ENCODE assay signal across 8 cellular contexts in the genomic region with DNA sequence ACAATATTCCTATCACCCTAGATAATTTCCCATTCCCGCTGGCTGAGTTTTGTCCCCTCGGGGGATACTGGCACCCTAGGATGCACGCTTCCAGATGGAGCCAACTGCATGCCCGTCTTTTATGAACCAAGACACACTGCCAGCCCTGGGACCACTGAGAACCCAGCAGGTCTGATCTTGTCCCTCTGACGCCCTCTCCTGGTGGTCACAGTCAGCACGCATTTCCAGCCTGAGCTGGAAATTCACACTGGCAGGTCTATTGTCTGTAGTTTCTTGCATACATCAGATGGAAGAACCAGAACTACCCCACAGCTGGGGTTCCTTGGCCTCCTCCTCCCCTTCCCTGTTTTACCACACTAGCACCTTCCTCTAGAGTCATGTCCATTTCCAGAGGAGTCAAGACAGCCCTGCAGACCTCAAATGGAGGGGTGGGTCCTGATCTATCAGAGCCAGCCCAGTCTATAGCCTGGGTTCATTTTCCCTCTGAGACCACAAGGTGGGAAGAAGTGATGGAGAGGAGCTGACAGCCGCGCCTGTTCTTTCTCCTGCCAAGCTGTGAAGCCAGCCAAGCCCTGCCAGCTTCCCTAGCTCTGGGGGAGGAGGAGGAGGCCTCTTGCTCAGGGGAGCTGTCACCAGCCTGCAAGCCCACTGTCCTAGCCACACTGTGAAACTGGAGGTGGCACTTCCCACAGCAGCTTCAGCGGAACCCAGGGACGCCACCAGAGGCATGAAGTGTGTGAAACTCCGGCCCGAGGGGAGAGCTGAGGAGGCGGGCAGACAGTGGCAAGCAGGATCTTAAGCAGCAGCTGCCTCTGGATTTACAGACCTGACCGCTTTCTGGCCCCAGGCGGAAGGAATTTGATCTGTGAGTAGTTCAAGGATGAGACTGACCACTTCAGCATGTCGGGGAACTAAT. TPM values are rescaled to one million over a fixed set of nuclear protein-coding genes. Genes with fewer than 3 reads are reported as not detected.
DNase-seq lines count a peak whose midpoint lies in the region; TF ChIP-seq lines count a peak whose summit lies in the region.

No MANE protein-coding gene starts in this region.

- H3K4me3 ChIP-seq in A673 (ENCODE audit: low read depth, low read length, poor library complexity, severe bottlenecking), result no peak overlapping the region
- no peak overlapping the region for H3K4me3 ChIP-seq in mesenchymal stem cell (ENCODE audit: insufficient read depth in 1 of 2, low read depth in 1 of 2, low read length in 2 of 2)

- CTCF ChIA-PET in A673 (lab: Charles Lee), result interaction anchor here (0.6 to 1.5 kb wide), 5 partner anchors 10 to 159 kb away, joined by 3 to 8 read pairs (median 3); no protein-coding TSS in a partner anchor

- peak; percentile 76 for DNase-seq in A673 (ENCODE audit: low spot score)
- peak; percentile 75 for DNase-seq in GM20000 (ENCODE audit: low spot score)
- peak; percentile 24 to 76 for DNase-seq in NCI-H526 (lab: John Stamatoyannopoulos, UW)
- peak; percentile 30 to 44 for DNase-seq in activated CD4-positive, alpha-beta T cell treated with anti-CD3 and anti-CD28 coated beads, Interleukin-2, amount 50 U/mL, for 24 hours (ENCODE audit: low read depth in 1 of 2, low spot score in 1 of 2)
- peak; percentile 86 for DNase-seq in dermis blood vessel endothelial cell
- peak; percentile 92 for DNase-seq in mesenchymal stem cell
- peak; percentile 19 for DNase-seq in stimulated activated CD8-positive, alpha-beta memory T cell treated with anti-CD3 and anti-CD28 coated beads, Interleukin-12 subunit alpha, Interleukin-12 subunit beta, amount 100 ng/mL, for 24 hours (ENCODE audit: extremely low read depth)
- DNase-seq in NCI-H187 treated with DMSO at 0.1 percent for 48 hours (lab: John Stamatoyannopoulos, UW), result no peak

- H3K4me1 ChIP-seq in A673 (ENCODE audit: insufficient read depth, low read length, poor library complexity, severe bottlenecking) (no peaks in the 10 kb centered on the region), mesenchymal stem cell (ENCODE audit: control insufficient read depth, insufficient read depth, low read depth, low read length) (peaks cover 42% of the 10 kb centered on the region)

- peak overlapping the region; percentile 49 for H3K9ac ChIP-seq in mesenchymal stem cell (ENCODE audit: low read length)

- 47% methylated on average over 16 of the region's 16 CpGs for WGBS in mesenchymal stem cell

- no peak overlapping the region for H3K23ac ChIP-seq in mesenchymal stem cell (ENCODE audit: low read length in 2 of 2)

- H2AK5ac ChIP-seq in mesenchymal stem cell (ENCODE audit: low read length, severe bottlenecking), result no peak overlapping the region

- H4K8ac ChIP-seq in mesenchymal stem cell (ENCODE audit: low read length), result peak overlapping the region; percentile 54

- H2AFZ ChIP-seq in mesenchymal stem cell (ENCODE audit: low read depth, low read length), result no peak overlapping the region

- no peak overlapping the region for H3K4me2 ChIP-seq in mesenchymal stem cell (ENCODE audit: low read length, poor library complexity, severe bottlenecking)

- no peaks in the 10 kb centered on the region for H3K27me3 ChIP-seq in A673 (replicated peaks; ENCODE audit: insufficient read depth, low read depth, low read length, poor library complexity)
- H3K27me3 ChIP-seq in mesenchymal stem cell (ENCODE audit: control insufficient read depth in 1 of 2, insufficient read depth in 1 of 2, low read length in 2 of 2), result no peaks in the 10 kb centered on the region

- H3K27ac ChIP-seq in A673 (ENCODE audit: low read depth, low read length, poor library complexity, severe bottlenecking), result no peak overlapping the region
- H3K27ac ChIP-seq in mesenchymal stem cell (ENCODE audit: low read length, poor library complexity, severe bottlenecking), result no peak overlapping the region

- intact Hi-C loops in A673 (cut with micrococcal nuclease; ENCODE audit: unreplicated experiment), result loop anchor here (5.0 kb wide), 1 partner anchor 159 kb away; no protein-coding TSS in a partner anchor

- POLR2A ChIA-PET in A673 (lab: Charles Lee; ENCODE audit: low non-redundant PET), result no interaction called here

- peak overlapping the region; percentile 15 for H2BK15ac ChIP-seq in mesenchymal stem cell (ENCODE audit: low read depth, poor library complexity, severe bottlenecking)

- H3K36me3 ChIP-seq in A673 (ENCODE audit: insufficient read depth, low read length, poor library complexity, severe bottlenecking), result peaks cover 6% of the 10 kb centered on the region
- peaks cover 70 to 72% of the 10 kb centered on the region in 2 experiments for H3K36me3 ChIP-seq in mesenchymal stem cell (ENCODE audit: control insufficient read depth in 1 of 2, insufficient read depth in 2 of 2, low read depth in 1 of 2, low read length in 2 of 2)

- no peak overlapping the region for H2BK120ac ChIP-seq in mesenchymal stem cell (ENCODE audit: low read depth, low read length)

- no peaks in the 10 kb centered on the region for H3K9me3 ChIP-seq in A673 (ENCODE audit: low read depth, low read length, poor library complexity, severe bottlenecking)
- H3K9me3 ChIP-seq in mesenchymal stem cell (ENCODE audit: control insufficient read depth, low read length), result no peaks in the 10 kb centered on the region

- peak overlapping the region; percentile 42 to 81 for H3K4ac ChIP-seq in mesenchymal stem cell (ENCODE audit: low read depth in 1 of 2, low read length in 2 of 2)

- no TSS peak for BruUV-seq in A673 (replicated peaks; lab: Mats Ljungman, UMichigan)

- H4K91ac ChIP-seq in mesenchymal stem cell (ENCODE audit: low read length), result peak overlapping the region; percentile 48

- H3K14ac ChIP-seq in mesenchymal stem cell (ENCODE audit: low read length in 2 of 2), result peak overlapping the region in 1 of 2 experiments; percentile 49

- peak overlapping the region; percentile 23 to 92 for H3K18ac ChIP-seq in mesenchymal stem cell (ENCODE audit: low read depth in 1 of 2, low read length in 2 of 2)

- peak overlapping the region; percentile 34 to 96 for H2BK12ac ChIP-seq in mesenchymal stem cell (ENCODE audit: low read length in 2 of 2)

- H2BK5ac ChIP-seq in mesenchymal stem cell (ENCODE audit: low read depth, low read length, poor library complexity, severe bottlenecking), result no peak overlapping the region

- peak; percentile 92 for TF ChIP-seq CTCF in A673 (conservative IDR thresholded peaks at IDR 0.05; ENCODE audit: low read depth, low read length)
- peak; percentile 85 for TF ChIP-seq CTCF in GM20000 (IDR thresholded peaks at IDR 0.05; ENCODE audit: extremely low read depth, missing control alignments)

- H3K79me1 ChIP-seq in mesenchymal stem cell (replicated peaks; ENCODE audit: low read length, poor library complexity, severe bottlenecking), result peaks cover 37% of the 10 kb centered on the region

RNA-seq across cellular contexts. Expression of a gene that starts 29.3 kb away (rescaled TPM):
- total RNA-seq in A673 (2021) (61.5 and 62.8 TPM in 2 replicates), dermis blood vessel endothelial cell (131 and 250 TPM in 2 replicates)
- 167 TPM for polyA plus RNA-seq in mesenchymal stem cell (2013, experiment 1 of 2)
- polyA plus RNA-seq in mesenchymal stem cell (2013, experiment 2 of 2), result 173 TPM

RNA-seq across cellular contexts. Expression of a gene that starts 37.9 kb away (rescaled TPM):
- total RNA-seq in A673 (2021) (not detected in 2 replicates), dermis blood vessel endothelial cell (not detected in 2 replicates)
- polyA plus RNA-seq in mesenchymal stem cell (2013, experiment 1 of 2), result not detected
- 0.03 TPM for polyA plus RNA-seq in mesenchymal stem cell (2013, experiment 2 of 2)

RNA-seq across cellular contexts. Expression of a gene that starts 44.9 kb away (rescaled TPM):
- total RNA-seq in A673 (2021) (66.9 and 77.6 TPM in 2 replicates), dermis blood vessel endothelial cell (20.8 and 23.1 TPM in 2 replicates)
- 23.3 TPM for polyA plus RNA-seq in mesenchymal stem cell (2013, experiment 1 of 2)
- 24.1 TPM for polyA plus RNA-seq in mesenchymal stem cell (2013, experiment 2 of 2)

RNA-seq across cellular contexts. Expression of a gene that starts 45.2 kb away (rescaled TPM):
- total RNA-seq in A673 (2021) (42.4 and 46.0 TPM in 2 replicates), dermis blood vessel endothelial cell (23.1 and 31.3 TPM in 2 replicates)
- 35.5 TPM for polyA plus RNA-seq in mesenchymal stem cell (2013, experiment 1 of 2)
- 38.7 TPM for polyA plus RNA-seq in mesenchymal stem cell (2013, experiment 2 of 2)

RNA-seq across cellular contexts. Expression of a gene that starts 55.7 kb away (rescaled TPM):
- total RNA-seq in A673 (2021) (406 and 440 TPM in 2 replicates), dermis blood vessel endothelial cell (146 and 355 TPM in 2 replicates)
- 127 TPM for polyA plus RNA-seq in mesenchymal stem cell (2013, experiment 1 of 2)
- polyA plus RNA-seq in mesenchymal stem cell (2013, experiment 2 of 2), result 137 TPM
